In genomic region chr16:16033208-16033717, GRCh38 we compare ENCODE assay signal across 1 cellular context.
TF ChIP-seq lines count a peak whose summit lies in the region.

No MANE protein-coding gene starts in this region.

TF ChIP-seq in GM12878, 131 proteins besides CTCF, POLR2A, EP300 and RAD21 (continued from another document):
- TF ChIP-seq REST (IDR thresholded peaks at IDR 0.05; ENCODE audit: low read depth, low read length) (no peak), CBFB (IDR thresholded peaks at IDR 0.05; ENCODE audit: low read depth) (no peak), TCF12 (IDR thresholded peaks at IDR 0.05; ENCODE audit: low read depth, low read length) (no peak), ZNF622 (IDR thresholded peaks at IDR 0.05) (no peak), HSF1 (IDR thresholded peaks at IDR 0.05; ENCODE audit: low read depth, low read length) (no peak), ELK1 (IDR thresholded peaks at IDR 0.05; ENCODE audit: low read depth, low read length) (no peak)
TF ChIP-seq in GM12878: peak in this region for 10.
